ENCODE assay signal across 23 cellular contexts in genomic region chr1:58391514-58391913, GRCh38.
"Had no signal": no experiment of that assay in that cellular context is flagged by ENCODE, and none has a peak within 500 bp of the region (broad histone marks: within the 10 kb centered on the region; RNA-seq: fewer than 3 reads in every experiment).

No MANE protein-coding gene starts in this region.

- H3K27me3 Mint-ChIP-seq: activated naive CD4-positive, alpha-beta T cell treated with anti-CD3 and anti-CD28 coated beads, Interleukin-2, amount 10 ng/mL, durations not matched to agents 7 days and 5 days; activated naive CD8-positive, alpha-beta T cell treated with anti-CD3 and anti-CD28 coated beads, Interleukin-2, amount 10 ng/mL, durations not matched to agents 7 days and 5 days; effector memory CD8-positive, alpha-beta T cell; naive B cell; stimulated activated naive CD8-positive, alpha-beta T cell treated with anti-CD3 and anti-CD28 coated beads, Interleukin-15, Interleukin-2, amounts not matched to agents 100 ng/mL and 50 ng/mL, for 24 hours; T-helper 17 cell had no signal

- H3K4me3 ChIP-seq: ovary, prostate gland, smooth muscle cell, thyroid gland had no signal

- ATAC-seq: left colon had no signal

- H3K4me3 Mint-ChIP-seq: activated naive CD4-positive, alpha-beta T cell treated with anti-CD3 and anti-CD28 coated beads, Interleukin-2, amount 10 ng/mL, durations not matched to agents 7 days and 5 days; activated naive CD8-positive, alpha-beta T cell treated with anti-CD3 and anti-CD28 coated beads, Interleukin-2, amount 10 ng/mL, durations not matched to agents 7 days and 5 days; effector memory CD8-positive, alpha-beta T cell; naive B cell; nephron progenitor cell; stimulated activated naive CD8-positive, alpha-beta T cell treated with anti-CD3 and anti-CD28 coated beads, Interleukin-15, Interleukin-2, amounts not matched to agents 100 ng/mL and 50 ng/mL, for 24 hours; T-helper 17 cell had no signal

- H3K4me2 ChIP-seq: smooth muscle cell had no signal

- H3K36me3 ChIP-seq: ovary, prostate gland, thyroid gland, WERI-Rb-1 had no signal

- H3K27ac ChIP-seq: ovary, prostate gland, thyroid gland, WERI-Rb-1 had no signal

- H3K27me3 ChIP-seq: ovary, thyroid gland had no signal

- H3K36me3 Mint-ChIP-seq: activated naive CD4-positive, alpha-beta T cell treated with anti-CD3 and anti-CD28 coated beads, Interleukin-2, amount 10 ng/mL, durations not matched to agents 7 days and 5 days; activated naive CD8-positive, alpha-beta T cell treated with anti-CD3 and anti-CD28 coated beads, Interleukin-2, amount 10 ng/mL, durations not matched to agents 7 days and 5 days had no signal

- DNase-seq: activated CD4-positive, alpha-beta T cell treated with anti-CD3 and anti-CD28 coated beads, Interleukin-2, amount 50 U/mL, for 48 hours; activated CD8-positive, alpha-beta memory T cell treated with anti-CD3 and anti-CD28 coated beads for 24 hours; activated effector memory CD4-positive, alpha-beta T cell treated with anti-CD3 and anti-CD28 coated beads, Interleukin-2, amount 50 U/mL, for 16 hours; activated naive CD4-positive, alpha-beta T cell treated with anti-CD3 and anti-CD28 coated beads, Interleukin-2, amount 10 ng/mL, durations not matched to agents 7 days and 5 days; activated naive CD8-positive, alpha-beta T cell treated with anti-CD3 and anti-CD28 coated beads, Interleukin-2, amount 10 ng/mL, durations not matched to agents 7 days and 5 days; cortex of kidney; foreskin fibroblast; hippocampal formation; kidney; left colon; mammary epithelial cell; nephron progenitor cell; ovary; stimulated activated CD4-positive, alpha-beta T cell treated with anti-CD3 and anti-CD28 coated beads, Interleukin-2, amount 100 ng/mL, for 24 hours; T-helper 17 cell; T1000; thyroid gland; WERI-Rb-1 had no signal

- H3K9me3 ChIP-seq: ovary, prostate gland, thyroid gland had no signal

- H3K4me1 ChIP-seq: prostate gland, thyroid gland had no signal

- H3K27ac Mint-ChIP-seq: activated naive CD4-positive, alpha-beta T cell treated with anti-CD3 and anti-CD28 coated beads, Interleukin-2, amount 10 ng/mL, durations not matched to agents 7 days and 5 days; activated naive CD8-positive, alpha-beta T cell treated with anti-CD3 and anti-CD28 coated beads, Interleukin-2, amount 10 ng/mL, durations not matched to agents 7 days and 5 days; effector memory CD8-positive, alpha-beta T cell; nephron progenitor cell; stimulated activated naive CD8-positive, alpha-beta T cell treated with anti-CD3 and anti-CD28 coated beads, Interleukin-15, Interleukin-2, amounts not matched to agents 100 ng/mL and 50 ng/mL, for 24 hours; T-helper 17 cell had no signal

- H3K9me3 Mint-ChIP-seq: activated naive CD4-positive, alpha-beta T cell treated with anti-CD3 and anti-CD28 coated beads, Interleukin-2, amount 10 ng/mL, durations not matched to agents 7 days and 5 days; activated naive CD8-positive, alpha-beta T cell treated with anti-CD3 and anti-CD28 coated beads, Interleukin-2, amount 10 ng/mL, durations not matched to agents 7 days and 5 days; effector memory CD8-positive, alpha-beta T cell; nephron progenitor cell; stimulated activated naive CD8-positive, alpha-beta T cell treated with anti-CD3 and anti-CD28 coated beads, Interleukin-15, Interleukin-2, amounts not matched to agents 100 ng/mL and 50 ng/mL, for 24 hours had no signal

- H3K4me1 Mint-ChIP-seq: activated naive CD4-positive, alpha-beta T cell treated with anti-CD3 and anti-CD28 coated beads, Interleukin-2, amount 10 ng/mL, durations not matched to agents 7 days and 5 days; activated naive CD8-positive, alpha-beta T cell treated with anti-CD3 and anti-CD28 coated beads, Interleukin-2, amount 10 ng/mL, durations not matched to agents 7 days and 5 days; T-helper 17 cell had no signal
